Comparison of ENCODE assay signal across 1 cellular context in genomic region chr7:44752822-44753221, GRCh38.
TF ChIP-seq lines count a peak whose summit lies in the region.

No MANE protein-coding gene starts in this region.

TF ChIP-seq in GM12878, 131 proteins besides CTCF, POLR2A, EP300 and RAD21:
- no peak for TF ChIP-seq BMI1 (IDR thresholded peaks at IDR 0.05; ENCODE audit: borderline replicate concordance)
- no peak for TF ChIP-seq REST (IDR thresholded peaks at IDR 0.05; ENCODE audit: low read depth, low read length)
- no peak for TF ChIP-seq PAX8 (IDR thresholded peaks at IDR 0.05)
- TF ChIP-seq ATF7 (IDR thresholded peaks at IDR 0.05; ENCODE audit: low read depth), result peak; percentile 79
- TF ChIP-seq SREBF1 (IDR thresholded peaks at IDR 0.05; ENCODE audit: low read length), result no peak
- TF ChIP-seq POLR2AphosphoS2 (IDR thresholded peaks at IDR 0.05; ENCODE audit: low read depth, low read length), result no peak
- no peak for TF ChIP-seq NRF1 (conservative IDR thresholded peaks at IDR 0.05; ENCODE audit: low read depth, low read length)
- no peak for TF ChIP-seq ZBTB11 (CRISPR knock-in tag; IDR thresholded peaks at IDR 0.05)
- TF ChIP-seq HSF1 (IDR thresholded peaks at IDR 0.05; ENCODE audit: low read depth, low read length), result no peak
